In the genomic region with DNA sequence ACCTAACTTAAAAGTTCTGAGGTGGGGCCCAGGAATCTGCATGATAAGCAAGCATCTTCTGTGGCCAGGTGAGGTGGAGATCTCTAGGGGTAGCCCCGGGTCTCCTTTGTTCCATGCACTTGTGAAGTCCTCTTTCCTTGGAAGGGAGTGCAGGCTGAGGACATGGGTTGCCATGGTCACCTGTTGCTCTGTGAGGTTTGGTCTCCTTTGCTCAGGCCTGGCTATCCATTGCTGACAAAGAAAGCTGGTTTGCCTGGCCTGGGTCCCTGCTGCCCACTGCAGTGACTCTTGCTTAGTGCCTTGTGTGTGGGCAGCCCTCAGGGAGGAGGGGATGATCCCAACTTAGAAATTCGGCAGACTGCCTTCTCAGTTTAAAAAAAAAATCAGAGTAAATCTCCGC, we compare ENCODE assay signal across 22 cellular contexts. TPM values are rescaled to one million over a fixed set of nuclear protein-coding genes. Genes with fewer than 3 reads are reported as not detected.
"Had no signal": no experiment of that assay in that cellular context is flagged by ENCODE, and none has a peak within 500 bp of the region (broad histone marks: within the 10 kb centered on the region; RNA-seq: fewer than 3 reads in every experiment).

No MANE protein-coding gene starts in this region.

- H3K27ac ChIP-seq: RWPE1 had no signal

- H3K4me2 ChIP-seq: SK-N-SH had no signal

- H3K4me1 Mint-ChIP-seq: T-cell had no signal

- DNase-seq: KBM-7; MV-4-11; NCI-H1048; NCI-H1105; NCI-H1436; NCI-H187; NCI-H2029; NCI-H2081 treated with DMSO at 0.1 percent for 48 hours; NCI-H2227 treated with DMSO at 0.1 percent for 48 hours; NCI-H524; NCI-H526 treated with DMSO at 0.1 percent for 48 hours; NCI-H748 treated with DMSO at 0.1 percent for 48 hours; NK-92 treated with Interleukin-12 subunit alpha and Interleukin-12 subunit beta, amount 100 ng/mL, for 24 hours; PC-3; SHP77; SK-N-SH; SW 1271; T-cell had no signal

- H3K9ac ChIP-seq: SK-N-SH had no signal

- H3K4me3 Mint-ChIP-seq: T-cell had no signal

- H3K9me3 Mint-ChIP-seq: T-cell had no signal

- H3K27ac Mint-ChIP-seq: T-cell had no signal

- H3K36me3 Mint-ChIP-seq: T-cell had no signal

- H3K9me3 ChIP-seq: SK-N-SH had no signal

RNA-seq across cellular contexts. Expression of a gene that starts 11.1 kb away (rescaled TPM):
- total RNA-seq: HT-29, MCF 10A, OCI-LY7, T-cell had no signal
